In the genomic region with DNA sequence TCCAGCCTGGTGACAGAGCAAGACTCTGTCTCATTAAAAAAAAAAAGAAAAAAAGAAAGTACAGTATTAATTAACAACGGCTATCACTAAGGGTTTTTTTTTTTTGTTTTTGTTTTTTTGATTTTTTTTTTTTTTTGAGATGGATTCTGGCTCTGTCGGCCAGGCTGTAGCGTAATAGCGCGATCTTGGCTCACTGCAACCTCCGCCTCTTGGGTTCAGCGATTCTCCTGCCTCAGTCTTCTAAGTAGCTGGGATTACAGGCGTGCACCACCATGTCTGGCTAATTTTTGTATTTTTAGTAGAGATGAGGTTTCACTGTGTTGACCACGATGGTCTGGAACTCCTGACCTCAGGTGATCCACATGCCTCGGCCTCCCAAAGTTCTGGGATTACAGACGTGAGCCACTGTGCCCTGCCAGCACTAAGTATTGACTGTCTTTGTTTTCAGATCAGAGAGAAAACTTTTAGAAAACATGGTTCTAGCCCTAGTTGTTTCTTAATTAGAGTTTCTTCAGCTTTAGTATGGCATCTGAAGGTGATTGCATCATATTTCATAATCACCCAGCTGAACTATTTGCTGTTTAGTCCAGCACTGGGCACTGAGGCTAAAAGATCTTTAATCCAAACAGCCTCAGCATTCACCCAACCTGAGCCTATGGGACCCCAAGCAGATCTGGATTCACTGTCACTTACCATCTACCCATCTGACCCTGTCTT, we compare ENCODE assay signal across 10 cellular contexts. TPM values are rescaled to one million over a fixed set of nuclear protein-coding genes. Genes with fewer than 3 reads are reported as not detected.
A peak's percentile ranks its signal among the peaks of the same experiment; 100 is the strongest.
DNase-seq lines count a peak whose midpoint lies in the region; ATAC-seq and TF ChIP-seq lines count a peak whose summit lies in the region.
"Had no signal": no experiment of that assay in that cellular context is flagged by ENCODE, and none has a peak within 500 bp of the region (broad histone marks: within the 10 kb centered on the region; RNA-seq: fewer than 3 reads in every experiment).

No MANE protein-coding gene starts in this region.

- no peak for DNase-seq in activated naive CD4-positive, alpha-beta T cell treated with Interleukin-2 at 50 U/mL for 16 hours
- DNase-seq in activated CD8-positive, alpha-beta T cell treated with anti-CD3 and anti-CD28 coated beads for 36 hours = no peak
- DNase-seq in immature natural killer cell (no peak), tibial artery (no peak), DMS79 (lab: John Stamatoyannopoulos, UW) (no peak), GM10248 (ENCODE audit: extremely low spot score) (no peak)
- no peak for DNase-seq in stimulated activated naive B cell treated with anti-CD40 and anti-IgM and Interleukin-4, amounts not matched to agents 10 μg/mL and 1 μg/mL and 100 μg/mL, for 72 hours
- DNase-seq: KBM-7, ovary had no signal

- H3K27me3 Mint-ChIP-seq in activated naive CD4-positive, alpha-beta T cell treated with anti-CD3 and anti-CD28 coated beads, Interleukin-2, amount 50 U/mL, for 24 hours = no peaks in the 10 kb centered on the region
- H3K27me3 Mint-ChIP-seq in activated CD8-positive, alpha-beta T cell treated with anti-CD3 and anti-CD28 coated beads for 36 hours = no peaks in the 10 kb centered on the region
- H3K27me3 Mint-ChIP-seq in immature natural killer cell (ENCODE audit: low read depth in 3 of 3) = peaks cover 6 to 19% (median 7%) of the 10 kb centered on the region in 3 donors
- no peaks in the 10 kb centered on the region for H3K27me3 Mint-ChIP-seq in stimulated activated naive B cell treated with anti-CD40 and anti-IgM and Interleukin-4, amounts not matched to agents 10 μg/mL and 1 μg/mL and 100 μg/mL, for 72 hours

- H3K4me1 ChIP-seq in tibial artery = peaks cover 0 to 47% (median 28%) of the 10 kb centered on the region in 4 donors

- no peak for ATAC-seq in activated CD8-positive, alpha-beta T cell treated with anti-CD3 and anti-CD28 coated beads for 36 hours
- ATAC-seq in stimulated activated naive B cell treated with anti-CD40 and anti-IgM and Interleukin-4, amounts not matched to agents 10 μg/mL and 1 μg/mL and 100 μg/mL, for 72 hours (replicated peaks) = no peak

- CTCF ChIA-PET in activated CD8-positive, alpha-beta T cell treated with anti-CD3 and anti-CD28 coated beads for 36 hours (lab: Charles Lee) = no interaction called here
- CTCF ChIA-PET in GM10248 (lab: Yijun Ruan, JAX) = interaction anchor here (0.9 to 6.1 kb wide), 3 partner anchors 13 to 88 kb away, joined by 3 to 21 read pairs (median 4); no protein-coding TSS in a partner anchor

- H3K27ac ChIP-seq in tibial artery = peak overlapping the region; percentile 44 to 53
- H3K27ac ChIP-seq: ovary had no signal

- H3K4me1 Mint-ChIP-seq in activated naive CD4-positive, alpha-beta T cell treated with anti-CD3 and anti-CD28 coated beads, Interleukin-2, amount 50 U/mL, for 24 hours = peaks cover 54% of the 10 kb centered on the region
- H3K4me1 Mint-ChIP-seq in activated CD8-positive, alpha-beta T cell treated with anti-CD3 and anti-CD28 coated beads for 36 hours (ENCODE audit: low read depth) = peaks cover 48% of the 10 kb centered on the region
- H3K4me1 Mint-ChIP-seq in immature natural killer cell = peaks cover 52 to 60% of the 10 kb centered on the region in 2 donors
- peaks cover 25 to 59% of the 10 kb centered on the region in 2 donors for H3K4me1 Mint-ChIP-seq in stimulated activated naive B cell treated with anti-CD40 and anti-IgM and Interleukin-4, amounts not matched to agents 10 μg/mL and 1 μg/mL and 100 μg/mL, for 72 hours

- H3K4me3 Mint-ChIP-seq in activated naive CD4-positive, alpha-beta T cell treated with anti-CD3 and anti-CD28 coated beads, Interleukin-2, amount 50 U/mL, for 24 hours = no peak overlapping the region
- no peak overlapping the region for H3K4me3 Mint-ChIP-seq in activated CD8-positive, alpha-beta T cell treated with anti-CD3 and anti-CD28 coated beads for 36 hours
- peak overlapping the region in 4 of 5 donors; percentile 8 to 90 (median 76) for H3K4me3 Mint-ChIP-seq in immature natural killer cell
- no peak overlapping the region for H3K4me3 Mint-ChIP-seq in stimulated activated naive B cell treated with anti-CD40 and anti-IgM and Interleukin-4, amounts not matched to agents 10 μg/mL and 1 μg/mL and 100 μg/mL, for 72 hours

- no peaks in the 10 kb centered on the region for H3K36me3 ChIP-seq in tibial artery
- H3K36me3 ChIP-seq: ovary had no signal

- H3K27me3 ChIP-seq in tibial artery = no peaks in the 10 kb centered on the region
- H3K27me3 ChIP-seq: ovary had no signal

- H3K9me3 Mint-ChIP-seq in activated naive CD4-positive, alpha-beta T cell treated with anti-CD3 and anti-CD28 coated beads, Interleukin-2, amount 50 U/mL, for 24 hours = no peaks in the 10 kb centered on the region
- no peaks in the 10 kb centered on the region for H3K9me3 Mint-ChIP-seq in activated CD8-positive, alpha-beta T cell treated with anti-CD3 and anti-CD28 coated beads for 36 hours
- H3K9me3 Mint-ChIP-seq in immature natural killer cell = no peaks in the 10 kb centered on the region
- H3K9me3 Mint-ChIP-seq in stimulated activated naive B cell treated with anti-CD40 and anti-IgM and Interleukin-4, amounts not matched to agents 10 μg/mL and 1 μg/mL and 100 μg/mL, for 72 hours = no peaks in the 10 kb centered on the region

- intact Hi-C loops in activated CD8-positive, alpha-beta T cell treated with anti-CD3 and anti-CD28 coated beads for 36 hours (cut with micrococcal nuclease) = no loop called here
- intact Hi-C loops in tibial artery (cut with DNase I; ENCODE audit: low total_unique reads) = loop anchor here (10.0 kb wide), 1 partner anchor 62 kb away; no protein-coding TSS in a partner anchor

- no peaks in the 10 kb centered on the region for H3K9me3 ChIP-seq in tibial artery
- H3K9me3 ChIP-seq: ovary had no signal

- no peak overlapping the region for H3K4me3 ChIP-seq in tibial artery
- H3K4me3 ChIP-seq: ovary had no signal

- H3K27ac Mint-ChIP-seq in activated naive CD4-positive, alpha-beta T cell treated with anti-CD3 and anti-CD28 coated beads, Interleukin-2, amount 50 U/mL, for 24 hours = peak overlapping the region; percentile 83
- H3K27ac Mint-ChIP-seq in activated CD8-positive, alpha-beta T cell treated with anti-CD3 and anti-CD28 coated beads for 36 hours = peak overlapping the region; percentile 74
- peak overlapping the region; percentile 82 to 97 (median 92) for H3K27ac Mint-ChIP-seq in immature natural killer cell
- no peak overlapping the region for H3K27ac Mint-ChIP-seq in stimulated activated naive B cell treated with anti-CD40 and anti-IgM and Interleukin-4, amounts not matched to agents 10 μg/mL and 1 μg/mL and 100 μg/mL, for 72 hours

- H3K36me3 Mint-ChIP-seq in activated naive CD4-positive, alpha-beta T cell treated with anti-CD3 and anti-CD28 coated beads, Interleukin-2, amount 50 U/mL, for 24 hours = no peaks in the 10 kb centered on the region
- peaks cover 8% of the 10 kb centered on the region for H3K36me3 Mint-ChIP-seq in activated CD8-positive, alpha-beta T cell treated with anti-CD3 and anti-CD28 coated beads for 36 hours (ENCODE audit: low read depth)
- no peaks in the 10 kb centered on the region for H3K36me3 Mint-ChIP-seq in immature natural killer cell
- peaks cover 0 to 3% of the 10 kb centered on the region in 2 donors for H3K36me3 Mint-ChIP-seq in stimulated activated naive B cell treated with anti-CD40 and anti-IgM and Interleukin-4, amounts not matched to agents 10 μg/mL and 1 μg/mL and 100 μg/mL, for 72 hours

- TF ChIP-seq CTCF in activated CD8-positive, alpha-beta T cell treated with anti-CD3 and anti-CD28 coated beads for 36 hours (IDR thresholded peaks at IDR 0.05) = no peak
- TF ChIP-seq CTCF in tibial artery (IDR thresholded peaks at IDR 0.05) = no peak
- TF ChIP-seq CTCF in GM10248 (IDR thresholded peaks at IDR 0.05; ENCODE audit: control extremely low read depth, extremely low read depth, low read depth, missing control alignments) = no peak

- POLR2A ChIA-PET in activated CD8-positive, alpha-beta T cell treated with anti-CD3 and anti-CD28 coated beads for 36 hours (lab: Charles Lee) = interaction anchor here (1.2 kb wide), 1 partner anchor 87 kb away, joined by 5 read pairs; no protein-coding TSS in a partner anchor
- POLR2A ChIA-PET in GM10248 (lab: Yijun Ruan, JAX) = no interaction called here

RNA-seq across cellular contexts. Expression of a gene that starts 2.7 kb away (rescaled TPM):
- total RNA-seq in activated CD8-positive, alpha-beta T cell treated with anti-CD3 and anti-CD28 coated beads for 36 hours = 100 to 1,000 TPM; 132 to 136 TPM
- polyA plus RNA-seq in immature natural killer cell = 10 to 100 TPM in 2 of 3 donors, 1 to 10 TPM in 1; 8.8 to 48.5 (median 21.0) TPM

Comparison
In these comparisons a context has a peak if more than half of its experiments do, and no peak if none do; other contexts are left out.
1. H3K4me3 Mint-ChIP-seq: peak in immature natural killer cell (4 of 5); none in activated naive CD4-positive, alpha-beta T cell treated with anti-CD3 and anti-CD28 coated beads, Interleukin-2, amount 50 U/mL, for 24 hours (single experiment), activated CD8-positive, alpha-beta T cell treated with anti-CD3 and anti-CD28 coated beads for 36 hours (single experiment) and stimulated activated naive B cell treated with anti-CD40 and anti-IgM and Interleukin-4, amounts not matched to agents 10 μg/mL and 1 μg/mL and 100 μg/mL, for 72 hours (0 of 2).